In genomic region chr2:37271376-37272067, GRCh38 we compare ENCODE assay signal across 16 cellular contexts. TPM values are rescaled to one million over a fixed set of nuclear protein-coding genes. Genes with fewer than 3 reads are reported as not detected.
DNase-seq lines count a peak whose midpoint lies in the region; ATAC-seq, FAIRE-seq and TF ChIP-seq lines count a peak whose summit lies in the region.
"Had no signal": no experiment of that assay in that cellular context is flagged by ENCODE, and none has a peak within 500 bp of the region (broad histone marks: within the 10 kb centered on the region; RNA-seq: fewer than 3 reads in every experiment).

No MANE protein-coding gene starts in this region.

- no peak for TF ChIP-seq POLR2A in GM12878 (IDR thresholded peaks at IDR 0.05; ENCODE audit: low read depth, low read length)

- H3K4me3 ChIP-seq in HEK293 (ENCODE audit: low read depth, low read length) (no peak overlapping the region), GM12878 (no peak overlapping the region), iPS DF 6.9 (ENCODE audit: low read length) (no peak overlapping the region)

- no peak overlapping the region for H2AFZ ChIP-seq in GM12878 (ENCODE audit: control insufficient read depth, low read depth, low read length)

- H3K4me1 ChIP-seq in HEK293 (ENCODE audit: control insufficient read depth, insufficient read depth, low read length), result no peaks in the 10 kb centered on the region
- no peaks in the 10 kb centered on the region for H3K4me1 ChIP-seq in GM12878 (ENCODE audit: control insufficient read depth, insufficient read depth, low read length)
- H3K4me1 ChIP-seq in iPS DF 6.9 (ENCODE audit: control insufficient read depth, insufficient read depth, low read length), result no peaks in the 10 kb centered on the region

- no peaks in the 10 kb centered on the region for H3K4me1 Mint-ChIP-seq in osteocyte (ENCODE audit: unreplicated experiment)

- DNase-seq in GM12878 (ENCODE audit: low read depth, low spot score) (no peak), iPS DF 6.9 (ENCODE audit: low read depth, low spot score) (peak; percentile 16), osteocyte (ENCODE audit: extremely low spot score, unreplicated experiment) (no peak), T-helper 9 cell (no peak), C1 segment of cervical spinal cord (lab: John Stamatoyannopoulos, UW) (no peak)
- DNase-seq: AML-193; COR-L47; GDM1; KBM-7; MV-4-11; NCI-H1694 treated with DMSO at 0.1 percent for 48 hours; NK-92 treated with Interleukin-12 subunit alpha and Interleukin-12 subunit beta, amount 100 ng/mL, for 24 hours; OCI-M1; Right ventricle myocardium superior had no signal

- SMC1A ChIA-PET in GM12878 (lab: Charles Lee; ENCODE audit: uncharacterized antibody, unreplicated experiment), result no interaction called here

- CTCF ChIA-PET in HEK293 (lab: Yijun Ruan, JAX) (interaction anchor here (0.8 kb wide), 1 partner anchor 125 kb away, joined by 4 read pairs; no protein-coding TSS in a partner anchor), GM12878 (lab: Yijun Ruan, JAX) (interaction anchor here (1.2 kb wide), 1 partner anchor 78 kb away, joined by 3 read pairs; no protein-coding TSS in a partner anchor)

- in situ Hi-C loops in GM12878 (cut with MboI), result no loop called here

- RAD21 ChIA-PET in GM12878 (lab: Charles Lee; ENCODE audit: unreplicated experiment), result no interaction called here

- H3K36me3 ChIP-seq in HEK293 (ENCODE audit: control insufficient read depth in 2 of 2, insufficient read depth in 1 of 2, low read length in 2 of 2) (peaks cover 60 to 85% of the 10 kb centered on the region in 2 experiments), GM12878 (ENCODE audit: control insufficient read depth in 2 of 2, insufficient read depth in 2 of 2, low read length in 1 of 2) (peaks cover 0 to 1% of the 10 kb centered on the region in 2 experiments; a peak in 2 of 4 replicates), iPS DF 6.9 (ENCODE audit: control insufficient read depth, insufficient read depth, low read length) (peaks cover 8% of the 10 kb centered on the region; the same call in 1 of the 2 replicates)

- no peaks in the 10 kb centered on the region for H3K9me3 ChIP-seq in HEK293 (ENCODE audit: control insufficient read depth, insufficient read depth, low read depth, low read length)
- H3K9me3 ChIP-seq in GM12878 (replicated peaks; ENCODE audit: control insufficient read depth, insufficient read depth, low read length), result no peaks in the 10 kb centered on the region
- no peaks in the 10 kb centered on the region for H3K9me3 ChIP-seq in iPS DF 6.9 (ENCODE audit: control insufficient read depth, insufficient read depth, low read length)

- no peak for TF ChIP-seq RAD21 in GM12878 (IDR thresholded peaks at IDR 0.05; ENCODE audit: insufficient read depth, low read depth, low read length)

- H3K27me3 Mint-ChIP-seq in osteocyte (ENCODE audit: unreplicated experiment), result no peaks in the 10 kb centered on the region

- H3K79me2 ChIP-seq in GM12878 (ENCODE audit: control insufficient read depth, insufficient read depth, low read length), result no peaks in the 10 kb centered on the region

- FAIRE-seq in GM12878 (lab: Jason Lieb, UNC), result no peak

- H3K27me3 ChIP-seq in GM12878 (replicated peaks in 1 of 2; ENCODE audit: control insufficient read depth in 2 of 2, insufficient read depth in 2 of 2, low read length in 1 of 2), result no peaks in the 10 kb centered on the region
- H3K27me3 ChIP-seq in iPS DF 6.9 (ENCODE audit: control insufficient read depth, insufficient read depth, low read length), result no peaks in the 10 kb centered on the region

- no TSS peak for BruUV-seq in GM12878 (replicated peaks; lab: Mats Ljungman, UMichigan)

- POLR2A ChIA-PET in HEK293 (lab: Yijun Ruan, JAX) (no interaction called here), GM12878 (lab: Charles Lee) (no interaction called here)

- WGBS in GM12878 (ENCODE audit: insufficient coverage, insufficient replicate concordance, low lambda C conversion rate, missing lambda C conversion rate), result 89% methylated on average over 7 of the region's 7 CpGs
- no CpG with 5 or more reads among the region's 7 CpGs for WGBS in iPS DF 6.9 (ENCODE audit: insufficient coverage, insufficient read length)

- intact Hi-C loops in GM12878 (cut with micrococcal nuclease; ENCODE audit: unreplicated experiment), result no loop called here

- H3K27ac Mint-ChIP-seq in osteocyte (ENCODE audit: unreplicated experiment), result peak overlapping the region; percentile 6

- H3K36me3 Mint-ChIP-seq in osteocyte (ENCODE audit: unreplicated experiment), result peaks cover 46% of the 10 kb centered on the region

- no peak for ATAC-seq in GM12878
- ATAC-seq in HG02981 (IDR thresholded peaks at IDR 0.05; ENCODE audit: unreplicated experiment), result no peak

- H3K4me3 Mint-ChIP-seq in osteocyte (ENCODE audit: unreplicated experiment), result no peak overlapping the region

- no peaks in the 10 kb centered on the region for H4K20me1 ChIP-seq in GM12878 (ENCODE audit: control insufficient read depth, insufficient read depth)

- H3K9me3 Mint-ChIP-seq in osteocyte (ENCODE audit: unreplicated experiment), result no peaks in the 10 kb centered on the region

- no peak for TF ChIP-seq EP300 in GM12878 (IDR thresholded peaks at IDR 0.05; ENCODE audit: borderline replicate concordance in 1 of 2, control insufficient read depth in 1 of 2, low read depth in 2 of 2, low read length in 2 of 2)

- H3K4me2 ChIP-seq in GM12878 (ENCODE audit: control insufficient read depth, insufficient read depth), result no peak overlapping the region

- TF ChIP-seq CTCF in HEK293 (tag by site-specific recombination; IDR thresholded peaks at IDR 0.05) (no peak), GM12878 (IDR thresholded peaks at IDR 0.05 in 2 of 3, conservative IDR thresholded peaks at IDR 0.05 in 1 of 3; ENCODE audit: control insufficient read depth in 2 of 3, extremely low read depth in 1 of 3, insufficient read depth in 1 of 3, low read depth in 3 of 3, low read length in 3 of 3) (no peak), osteocyte (IDR thresholded peaks at IDR 0.05) (no peak)

- no peak overlapping the region for H3K9ac ChIP-seq in GM12878 (ENCODE audit: control insufficient read depth, insufficient read depth, low read length)

- no peak overlapping the region for H3K27ac ChIP-seq in HEK293 (ENCODE audit: extremely low read depth, low read depth, low read length)
- H3K27ac ChIP-seq in GM12878 (ENCODE audit: control insufficient read depth, insufficient read depth), result no peak overlapping the region
- no peak overlapping the region for H3K27ac ChIP-seq in iPS DF 6.9 (ENCODE audit: low read length)

RNA-seq across cellular contexts. Expression of gene NDUFAF7, which starts 40.1 kb away (rescaled TPM):
- 50.1 and 55.2 TPM in 2 replicates for total RNA-seq in GM12878 (2013; cell fraction: nucleolus; rRNA removed)
- total RNA-seq in GM12878 (2014; rRNA removed), result 16.6 and 22.0 TPM in 2 replicates
- 25.3 and 26.6 TPM in 2 replicates for total RNA-seq in GM12878 (2014; rRNA removed; fragmentation: Illumina TruSeq; extraction: Trizol)
- 17.1 and 21.1 TPM in 2 replicates for total RNA-seq in GM12878 (2021)
- polyA plus RNA-seq in GM12878 (2011; ENCODE audit: low read depth), result 14.5 TPM
- polyA plus RNA-seq in GM12878 (2011; rRNA removed), result 39.5 and 57.4 TPM in 2 replicates
- polyA plus RNA-seq in GM12878 (2011; cell fraction: cytosol; rRNA removed), result 20.7 and 26.2 TPM in 2 replicates
- 61.1 and 71.0 TPM in 2 replicates for polyA plus RNA-seq in GM12878 (2011; cell fraction: nucleus; rRNA removed)
- 15.2 and 16.1 TPM in 2 replicates for polyA plus RNA-seq in GM12878 (2012)
- polyA plus RNA-seq in GM12878 (2014; fragmentation: Illumina TruSeq; extraction: Trizol), result 26.6 and 31.2 TPM in 2 replicates
- polyA plus RNA-seq in GM12878 (2014; fragmentation: Nextera tagmentation; extraction: Ambion mirVana), result 10 to 100 TPM; 18.3 to 25.0 TPM
- polyA plus RNA-seq in GM12878 (2014; rRNA removed), result 21.2 and 30.0 TPM in 2 replicates
- polyA plus RNA-seq in GM12878 (2016; fragmentation: Nextera tagmentation; extraction: Ambion mirVana), result 10 to 100 TPM; 23.2 to 23.6 TPM
- polyA minus RNA-seq in GM12878 (2011; rRNA and poly(A)+ RNA removed), result 18.0 and 20.8 TPM in 2 replicates
- polyA minus RNA-seq in GM12878 (2011; cell fraction: cytosol; rRNA and poly(A)+ RNA removed), result 6.2 and 6.9 TPM in 2 replicates
- polyA minus RNA-seq in GM12878 (2011; cell fraction: nucleus; rRNA and poly(A)+ RNA removed), result 11.5 and 13.9 TPM in 2 replicates
- total RNA-seq in osteocyte, result 17.8 and 17.9 TPM in 2 replicates

RNA-seq across cellular contexts. Expression of gene CEBPZ, which starts 40.1 kb away (rescaled TPM):
- total RNA-seq in GM12878 (2013; cell fraction: nucleolus; rRNA removed), result 63.8 and 68.2 TPM in 2 replicates
- 38.0 and 46.3 TPM in 2 replicates for total RNA-seq in GM12878 (2014; rRNA removed)
- 77.3 and 89.2 TPM in 2 replicates for total RNA-seq in GM12878 (2014; rRNA removed; fragmentation: Illumina TruSeq; extraction: Trizol)
- 57.6 and 62.0 TPM in 2 replicates for total RNA-seq in GM12878 (2021)
- polyA plus RNA-seq in GM12878 (2011; ENCODE audit: low read depth), result 30.7 TPM
- polyA plus RNA-seq in GM12878 (2011; rRNA removed), result 29.4 and 48.4 TPM in 2 replicates
- 7.6 and 8.6 TPM in 2 replicates for polyA plus RNA-seq in GM12878 (2011; cell fraction: cytosol; rRNA removed)
- 14.6 and 20.9 TPM in 2 replicates for polyA plus RNA-seq in GM12878 (2011; cell fraction: nucleus; rRNA removed)
- 37.7 and 42.8 TPM in 2 replicates for polyA plus RNA-seq in GM12878 (2012)
- 60.1 and 76.4 TPM in 2 replicates for polyA plus RNA-seq in GM12878 (2014; fragmentation: Illumina TruSeq; extraction: Trizol)
- 10 to 100 TPM; 38.2 to 69.6 TPM for polyA plus RNA-seq in GM12878 (2014; fragmentation: Nextera tagmentation; extraction: Ambion mirVana)
- polyA plus RNA-seq in GM12878 (2014; rRNA removed), result 33.0 and 36.1 TPM in 2 replicates
- polyA plus RNA-seq in GM12878 (2016; fragmentation: Nextera tagmentation; extraction: Ambion mirVana), result 10 to 100 TPM; 43.2 to 55.7 TPM
- 20.3 and 30.2 TPM in 2 replicates for polyA minus RNA-seq in GM12878 (2011; rRNA and poly(A)+ RNA removed)
- 9.1 and 13.0 TPM in 2 replicates for polyA minus RNA-seq in GM12878 (2011; cell fraction: cytosol; rRNA and poly(A)+ RNA removed)
- 17.2 and 18.6 TPM in 2 replicates for polyA minus RNA-seq in GM12878 (2011; cell fraction: nucleus; rRNA and poly(A)+ RNA removed)
- total RNA-seq in osteocyte, result 28.2 and 34.1 TPM in 2 replicates

RNA-seq across cellular contexts. Expression of gene PRKD3, which starts 53.1 kb away (rescaled TPM):
- 38.5 and 48.5 TPM in 2 replicates for total RNA-seq in GM12878 (2013; cell fraction: nucleolus; rRNA removed)
- total RNA-seq in GM12878 (2014; rRNA removed), result 9.0 and 11.4 TPM in 2 replicates
- 12.0 and 13.7 TPM in 2 replicates for total RNA-seq in GM12878 (2014; rRNA removed; fragmentation: Illumina TruSeq; extraction: Trizol)
- total RNA-seq in GM12878 (2021), result 10.4 and 14.9 TPM in 2 replicates
- polyA plus RNA-seq in GM12878 (2011; ENCODE audit: low read depth), result 6.8 TPM
- 8.2 and 10.8 TPM in 2 replicates for polyA plus RNA-seq in GM12878 (2011; rRNA removed)
- 4.5 and 5.0 TPM in 2 replicates for polyA plus RNA-seq in GM12878 (2011; cell fraction: cytosol; rRNA removed)
- polyA plus RNA-seq in GM12878 (2011; cell fraction: nucleus; rRNA removed), result 5.8 and 7.1 TPM in 2 replicates
- polyA plus RNA-seq in GM12878 (2012), result 9.5 and 10.6 TPM in 2 replicates
- polyA plus RNA-seq in GM12878 (2014; fragmentation: Illumina TruSeq; extraction: Trizol), result 11.1 and 14.2 TPM in 2 replicates
- 1 to 10 TPM; 3.3 to 3.7 TPM for polyA plus RNA-seq in GM12878 (2014; fragmentation: Nextera tagmentation; extraction: Ambion mirVana)
- 6.1 and 7.5 TPM in 2 replicates for polyA plus RNA-seq in GM12878 (2014; rRNA removed)
- polyA plus RNA-seq in GM12878 (2016; fragmentation: Nextera tagmentation; extraction: Ambion mirVana), result 1 to 10 TPM; 6.5 to 7.4 TPM
- 11.2 and 11.4 TPM in 2 replicates for polyA minus RNA-seq in GM12878 (2011; rRNA and poly(A)+ RNA removed)
- 5.3 and 7.6 TPM in 2 replicates for polyA minus RNA-seq in GM12878 (2011; cell fraction: cytosol; rRNA and poly(A)+ RNA removed)
- 5.7 and 9.8 TPM in 2 replicates for polyA minus RNA-seq in GM12878 (2011; cell fraction: nucleus; rRNA and poly(A)+ RNA removed)
- total RNA-seq in osteocyte, result 50.1 and 54.7 TPM in 2 replicates
